In the genomic region with DNA sequence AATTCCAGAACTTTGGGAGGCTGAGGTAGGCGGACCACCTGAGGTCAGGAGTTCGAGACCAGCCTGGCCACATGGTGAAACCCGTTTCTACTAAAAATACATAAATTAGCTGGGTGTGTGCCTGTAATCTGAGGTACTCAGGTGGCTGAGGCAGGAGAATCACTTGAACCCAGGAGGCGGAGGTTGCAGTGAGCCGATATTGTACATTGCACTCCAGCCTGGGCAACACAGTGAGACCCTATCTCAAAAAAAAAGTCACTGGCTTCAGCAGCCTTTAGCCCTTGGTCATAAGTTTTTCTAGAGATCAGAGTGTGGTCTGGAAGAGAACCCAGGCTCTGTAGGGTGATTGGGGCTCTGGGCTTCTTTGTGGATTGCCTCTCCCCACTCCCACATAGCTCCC, we compare ENCODE assay signal across 12 cellular contexts. TPM values are rescaled to one million over a fixed set of nuclear protein-coding genes. Genes with fewer than 3 reads are reported as not detected.
"Had no signal": no experiment of that assay in that cellular context is flagged by ENCODE, and none has a peak within 500 bp of the region (broad histone marks: within the 10 kb centered on the region; RNA-seq: fewer than 3 reads in every experiment).

No MANE protein-coding gene starts in this region.

RNA-seq across cellular contexts. Expression of a gene that starts 43.4 kb away (rescaled TPM):
- total RNA-seq: kidney epithelial cell, left ventricle myocardium inferior, lower leg skin, lung, osteocyte, posterior vena cava, psoas muscle, sigmoid colon, subcutaneous adipose tissue, suprapubic skin, thoracic aorta, upper lobe of right lung had no signal
- polyA plus RNA-seq: psoas muscle had no signal
